In the genomic region with DNA sequence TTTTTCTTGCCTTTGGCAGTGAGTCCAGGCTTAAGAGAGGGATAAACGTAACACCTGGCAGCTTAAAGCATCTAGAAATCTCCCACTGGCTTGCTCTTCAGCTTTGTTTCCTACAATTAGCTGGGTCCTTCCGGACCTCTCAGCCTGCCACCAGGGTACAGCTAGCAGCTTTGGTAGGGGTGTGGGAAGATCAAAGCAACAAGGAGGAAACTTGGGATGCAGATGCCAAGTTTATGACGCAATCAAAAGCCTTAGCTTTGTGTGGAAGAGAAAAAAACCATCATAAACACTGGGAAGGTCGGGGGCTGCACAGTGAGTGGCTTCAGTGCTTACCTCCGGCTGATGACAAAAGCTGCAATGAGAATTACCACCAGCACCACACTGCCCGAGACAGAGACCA, we compare ENCODE assay signal across 12 cellular contexts.
"Had no signal": no experiment of that assay in that cellular context is flagged by ENCODE, and none has a peak within 500 bp of the region (broad histone marks: within the 10 kb centered on the region; RNA-seq: fewer than 3 reads in every experiment).

No MANE protein-coding gene starts in this region.

- H3K27ac ChIP-seq: colonic mucosa, ovary had no signal

- H3K27me3 ChIP-seq: colonic mucosa, ovary had no signal

- H3K9me3 ChIP-seq: colonic mucosa, ovary had no signal

- H3K4me3 ChIP-seq: colonic mucosa, ovary had no signal

- H3K4me1 ChIP-seq: colonic mucosa had no signal

- DNase-seq: activated CD4-positive, alpha-beta T cell treated with anti-CD3 and anti-CD28 coated beads for 1 hour; activated CD4-positive, alpha-beta T cell treated with anti-CD3 and anti-CD28 coated beads, Interleukin-2, amount 50 U/mL, for 48 hours; activated naive CD4-positive, alpha-beta T cell; caudate nucleus; colonic mucosa; effector CD8-positive, alpha-beta T cell; hippocampal formation; ovary; stimulated activated CD4-positive, alpha-beta T cell treated with anti-CD3 and anti-CD28 coated beads, Interleukin-2, amount 100 ng/mL, for 48 hours; stimulated activated naive CD4-positive, alpha-beta T cell treated with Interleukin-2 at 50 U/mL for 16 hours; T-helper 9 cell; trophoblast cell had no signal

- H3K36me3 ChIP-seq: colonic mucosa, ovary had no signal
